24 cellular contexts compared by ENCODE assay signal in the genomic region with DNA sequence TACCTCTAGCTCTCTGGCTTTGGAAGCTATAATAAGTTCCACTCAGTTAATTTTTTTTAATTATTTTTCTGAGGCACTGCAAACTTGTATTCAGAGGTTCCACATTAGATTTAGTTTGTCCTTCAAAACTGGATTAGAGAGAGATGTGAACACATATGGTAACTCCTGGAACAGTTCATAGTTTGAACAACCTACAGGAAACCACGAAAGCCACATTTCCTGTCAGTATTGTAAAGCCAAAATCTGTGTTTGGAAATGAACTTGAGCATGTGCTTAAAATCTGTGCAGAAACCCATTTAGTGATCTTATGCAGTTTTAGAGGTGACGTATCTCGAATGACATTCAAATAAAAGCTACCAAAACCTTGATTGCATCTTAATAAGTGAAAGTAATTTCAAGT.
DNase-seq lines count a peak whose midpoint lies in the region; TF ChIP-seq lines count a peak whose summit lies in the region.
"Had no signal": no experiment of that assay in that cellular context is flagged by ENCODE, and none has a peak within 500 bp of the region (broad histone marks: within the 10 kb centered on the region; RNA-seq: fewer than 3 reads in every experiment).

No MANE protein-coding gene starts in this region.

- peak overlapping the region; percentile 30 for H3K4me2 ChIP-seq in smooth muscle cell

- H3K27ac Mint-ChIP-seq in immature natural killer cell, result no peak overlapping the region
- H3K27ac Mint-ChIP-seq: activated naive CD4-positive, alpha-beta T cell treated with anti-CD3 and anti-CD28 coated beads, Interleukin-2, amount 50 U/mL, for 24 hours; CD4-positive, CD25-positive, alpha-beta regulatory T cell; nephron progenitor cell; stimulated activated naive B cell treated with anti-CD40 and anti-IgM and Interleukin-4, amounts not matched to agents 10 μg/mL and 1 μg/mL and 100 μg/mL, for 72 hours had no signal

- H3K9me3 ChIP-seq in smooth muscle cell (replicated peaks; ENCODE audit: low read depth) (no peaks in the 10 kb centered on the region), ascending aorta (no peaks in the 10 kb centered on the region)
- H3K9me3 ChIP-seq: upper lobe of right lung had no signal

- no peaks in the 10 kb centered on the region for H4K20me1 ChIP-seq in smooth muscle cell (ENCODE audit: low read depth)

- H3K9me3 Mint-ChIP-seq in immature natural killer cell, result peaks cover 6 to 34% (median 22%) of the 10 kb centered on the region in 6 donors
- H3K9me3 Mint-ChIP-seq: nephron progenitor cell had no signal

- intact Hi-C loops in posterior cingulate gyrus (cut with DNase I) (no loop called here), ascending aorta (cut with DNase I) (no loop called here)

- WGBS in smooth muscle cell (ENCODE audit: low lambda C conversion rate), result 70% methylated on average over 3 of the region's 3 CpGs

- peak; percentile 8 for DNase-seq in SIG-M5 treated with dmso at 0.1 percent for 504 hours (lab: John Stamatoyannopoulos, UW; ENCODE audit: unreplicated experiment)
- no peak for DNase-seq in SIG-M5 (lab: John Stamatoyannopoulos, UW)
- peak; percentile 1 for DNase-seq in MV-4-11 (lab: John Stamatoyannopoulos, UW)
- DNase-seq in RPMI8226, result peak; percentile 2
- no peak for DNase-seq in smooth muscle cell (lab: John Stamatoyannopoulos, UW; ENCODE audit: unreplicated experiment)
- DNase-seq in immature natural killer cell, result no peak
- no peak for DNase-seq in posterior cingulate gyrus
- no peak for DNase-seq in ascending aorta (ENCODE audit: low spot score in 2 of 2)
- DNase-seq: 8988T; activated CD4-positive, alpha-beta T cell treated with anti-CD3 and anti-CD28 coated beads for 48 hours; amygdala; CD4-positive, CD25-positive, alpha-beta regulatory T cell; DMS79 treated with DMSO at 0.1 percent for 48 hours; hypothalamus; left colon; NCI-H774; nephron progenitor cell; stimulated activated naive B cell treated with anti-CD40 and anti-IgM and Interleukin-4, amounts not matched to agents 10 μg/mL and 1 μg/mL and 100 μg/mL, for 72 hours; substantia nigra; T-helper 9 cell; upper lobe of right lung had no signal

- H3K36me3 Mint-ChIP-seq in immature natural killer cell, result no peaks in the 10 kb centered on the region
- H3K36me3 Mint-ChIP-seq: activated naive CD4-positive, alpha-beta T cell treated with anti-CD3 and anti-CD28 coated beads, Interleukin-2, amount 50 U/mL, for 24 hours; CD4-positive, CD25-positive, alpha-beta regulatory T cell; stimulated activated naive B cell treated with anti-CD40 and anti-IgM and Interleukin-4, amounts not matched to agents 10 μg/mL and 1 μg/mL and 100 μg/mL, for 72 hours had no signal

- H3K4me1 ChIP-seq in smooth muscle cell (ENCODE audit: low read depth) (no peaks in the 10 kb centered on the region), ascending aorta (no peaks in the 10 kb centered on the region)
- H3K4me1 ChIP-seq: upper lobe of right lung had no signal

- peaks cover 0 to 2% (median 1%) of the 10 kb centered on the region in 3 donors for H3K27me3 Mint-ChIP-seq in immature natural killer cell (ENCODE audit: low read depth in 3 of 3)
- H3K27me3 Mint-ChIP-seq: activated naive CD4-positive, alpha-beta T cell treated with anti-CD3 and anti-CD28 coated beads, Interleukin-2, amount 50 U/mL, for 24 hours; CD4-positive, CD25-positive, alpha-beta regulatory T cell; stimulated activated naive B cell treated with anti-CD40 and anti-IgM and Interleukin-4, amounts not matched to agents 10 μg/mL and 1 μg/mL and 100 μg/mL, for 72 hours had no signal

- H3K4me3 Mint-ChIP-seq in immature natural killer cell, result no peak overlapping the region
- H3K4me3 Mint-ChIP-seq: activated naive CD4-positive, alpha-beta T cell treated with anti-CD3 and anti-CD28 coated beads, Interleukin-2, amount 50 U/mL, for 24 hours; CD4-positive, CD25-positive, alpha-beta regulatory T cell; nephron progenitor cell; stimulated activated naive B cell treated with anti-CD40 and anti-IgM and Interleukin-4, amounts not matched to agents 10 μg/mL and 1 μg/mL and 100 μg/mL, for 72 hours had no signal

- no peak overlapping the region for H2AFZ ChIP-seq in smooth muscle cell (ENCODE audit: low read depth)

- no peaks in the 10 kb centered on the region for H3F3A ChIP-seq in smooth muscle cell (ENCODE audit: low read depth)

- TF ChIP-seq CTCF in smooth muscle cell (IDR thresholded peaks at IDR 0.05; ENCODE audit: borderline replicate concordance, insufficient read depth, poor library complexity, severe bottlenecking) (no peak), ascending aorta (IDR thresholded peaks at IDR 0.05) (no peak)

- no peak overlapping the region for H3K4me3 ChIP-seq in smooth muscle cell
- H3K4me3 ChIP-seq in ascending aorta, result no peak overlapping the region
- H3K4me3 ChIP-seq: K562, upper lobe of right lung had no signal

- no peak overlapping the region for H3K9ac ChIP-seq in smooth muscle cell (ENCODE audit: low read depth)

- no peaks in the 10 kb centered on the region for H3K79me2 ChIP-seq in smooth muscle cell (ENCODE audit: low read depth)

- no peaks in the 10 kb centered on the region for H3K27me3 ChIP-seq in smooth muscle cell (ENCODE audit: low read depth)
- H3K27me3 ChIP-seq in ascending aorta, result no peaks in the 10 kb centered on the region
- H3K27me3 ChIP-seq: upper lobe of right lung had no signal

- H3K27ac ChIP-seq in smooth muscle cell (ENCODE audit: low read depth) (no peak overlapping the region), ascending aorta (no peak overlapping the region)
- H3K27ac ChIP-seq: upper lobe of right lung, VCaP had no signal

- no peaks in the 10 kb centered on the region for H3K36me3 ChIP-seq in smooth muscle cell (ENCODE audit: low read depth)
- H3K36me3 ChIP-seq in ascending aorta, result no peaks in the 10 kb centered on the region
- H3K36me3 ChIP-seq: upper lobe of right lung had no signal

- no peaks in the 10 kb centered on the region for H3K4me1 Mint-ChIP-seq in immature natural killer cell
- H3K4me1 Mint-ChIP-seq: activated naive CD4-positive, alpha-beta T cell treated with anti-CD3 and anti-CD28 coated beads, Interleukin-2, amount 50 U/mL, for 24 hours; CD4-positive, CD25-positive, alpha-beta regulatory T cell; nephron progenitor cell; stimulated activated naive B cell treated with anti-CD40 and anti-IgM and Interleukin-4, amounts not matched to agents 10 μg/mL and 1 μg/mL and 100 μg/mL, for 72 hours had no signal

Comparison
In these comparisons a context has a peak if more than half of its experiments do, and no peak if none do; other contexts are left out.
1. DNase-seq: peak in SIG-M5 treated with dmso at 0.1 percent for 504 hours (single experiment), MV-4-11 (single experiment) and RPMI8226 (single experiment); none in SIG-M5 (single experiment), smooth muscle cell (single experiment), immature natural killer cell (0 of 3), posterior cingulate gyrus (0 of 10) and ascending aorta (0 of 2).